In the genomic region with DNA sequence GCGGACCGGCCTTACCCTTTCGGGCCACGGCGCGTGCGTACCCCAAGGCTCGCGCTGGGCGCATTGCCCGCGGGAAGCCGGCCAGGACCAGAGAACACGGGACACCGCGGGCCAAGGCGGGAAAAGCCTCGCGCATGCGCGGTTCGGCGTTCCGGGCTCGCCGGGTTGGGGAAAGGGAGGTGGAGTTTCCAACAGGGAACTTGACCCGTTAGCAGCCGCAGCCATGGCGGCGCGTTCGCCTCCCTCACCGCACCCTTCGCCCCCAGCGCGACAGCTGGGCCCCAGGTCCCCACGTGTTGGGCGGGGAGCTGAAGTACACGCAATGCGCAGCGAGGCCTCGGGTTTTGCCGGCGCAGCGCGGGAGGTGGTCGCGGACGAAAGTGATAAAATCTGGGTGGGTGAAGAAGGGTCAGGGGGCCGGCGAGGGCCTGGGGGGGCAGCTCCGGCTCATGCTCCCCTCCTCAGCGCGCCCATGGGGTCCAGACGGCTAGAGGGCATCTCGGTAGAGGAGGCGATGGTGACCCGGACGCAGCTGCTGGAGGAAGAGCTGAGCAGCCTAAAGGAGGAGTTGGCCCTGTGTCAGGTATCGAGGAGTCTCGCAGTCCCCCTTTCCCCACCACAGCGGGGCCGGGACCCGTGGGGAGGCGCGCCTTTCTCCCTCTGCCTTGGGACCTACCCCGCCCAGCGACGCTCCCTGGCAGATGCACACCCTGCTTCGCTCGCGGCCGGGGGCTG, we compare ENCODE assay signal across 1 cellular context.
TF ChIP-seq lines count a peak whose summit lies in the region.

A gene with protein sequence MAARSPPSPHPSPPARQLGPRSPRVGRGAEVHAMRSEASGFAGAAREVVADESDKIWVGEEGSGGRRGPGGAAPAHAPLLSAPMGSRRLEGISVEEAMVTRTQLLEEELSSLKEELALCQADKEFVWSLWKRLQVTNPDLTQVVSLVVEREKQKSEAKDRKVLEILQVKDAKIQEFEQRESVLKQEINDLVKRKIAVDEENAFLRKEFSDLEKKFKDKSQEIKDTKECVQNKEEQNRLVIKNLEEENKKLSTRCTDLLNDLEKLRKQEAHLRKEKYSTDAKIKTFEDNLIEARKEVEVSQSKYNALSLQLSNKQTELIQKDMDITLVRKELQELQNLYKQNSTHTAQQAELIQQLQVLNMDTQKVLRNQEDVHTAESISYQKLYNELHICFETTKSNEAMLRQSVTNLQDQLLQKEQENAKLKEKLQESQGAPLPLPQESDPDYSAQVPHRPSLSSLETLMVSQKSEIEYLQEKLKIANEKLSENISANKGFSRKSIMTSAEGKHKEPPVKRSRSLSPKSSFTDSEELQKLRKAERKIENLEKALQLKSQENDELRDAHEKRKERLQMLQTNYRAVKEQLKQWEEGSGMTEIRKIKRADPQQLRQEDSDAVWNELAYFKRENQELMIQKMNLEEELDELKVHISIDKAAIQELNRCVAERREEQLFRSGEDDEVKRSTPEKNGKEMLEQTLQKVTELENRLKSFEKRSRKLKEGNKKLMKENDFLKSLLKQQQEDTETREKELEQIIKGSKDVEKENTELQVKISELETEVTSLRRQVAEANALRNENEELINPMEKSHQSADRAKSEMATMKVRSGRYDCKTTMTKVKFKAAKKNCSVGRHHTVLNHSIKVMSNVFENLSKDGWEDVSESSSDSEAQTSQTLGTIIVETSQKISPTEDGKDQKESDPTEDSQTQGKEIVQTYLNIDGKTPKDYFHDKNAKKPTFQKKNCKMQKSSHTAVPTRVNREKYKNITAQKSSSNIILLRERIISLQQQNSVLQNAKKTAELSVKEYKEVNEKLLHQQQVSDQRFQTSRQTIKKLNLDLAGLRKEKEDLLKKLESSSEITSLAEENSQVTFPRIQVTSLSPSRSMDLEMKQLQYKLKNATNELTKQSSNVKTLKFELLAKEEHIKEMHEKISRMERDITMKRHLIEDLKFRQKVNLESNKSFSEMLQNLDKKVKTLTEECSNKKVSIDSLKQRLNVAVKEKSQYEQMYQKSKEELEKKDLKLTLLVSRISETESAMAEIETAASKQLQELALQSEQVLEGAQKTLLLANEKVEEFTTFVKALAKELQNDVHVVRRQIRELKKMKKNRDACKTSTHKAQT (N-terminal part only) (plus strand): TSS at position 198 of the 735 bp plus-strand sequence. CDS start 26 bp downstream, at position 224.

TF ChIP-seq in HEK293, 187 proteins besides CTCF, POLR2A, EP300 and RAD21 (continued from another document and continues in another):
- TF ChIP-seq KLF16 (tag by site-specific recombination; IDR thresholded peaks at IDR 0.05) = peak; percentile 65
- TF ChIP-seq, protein P1, sequence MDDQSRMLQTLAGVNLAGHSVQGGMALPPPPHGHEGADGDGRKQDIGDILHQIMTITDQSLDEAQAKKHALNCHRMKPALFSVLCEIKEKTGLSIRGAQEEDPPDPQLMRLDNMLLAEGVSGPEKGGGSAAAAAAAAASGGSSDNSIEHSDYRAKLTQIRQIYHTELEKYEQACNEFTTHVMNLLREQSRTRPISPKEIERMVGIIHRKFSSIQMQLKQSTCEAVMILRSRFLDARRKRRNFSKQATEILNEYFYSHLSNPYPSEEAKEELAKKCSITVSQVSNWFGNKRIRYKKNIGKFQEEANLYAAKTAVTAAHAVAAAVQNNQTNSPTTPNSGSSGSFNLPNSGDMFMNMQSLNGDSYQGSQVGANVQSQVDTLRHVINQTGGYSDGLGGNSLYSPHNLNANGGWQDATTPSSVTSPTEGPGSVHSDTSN (CRISPR knock-in tag; IDR thresholded peaks at IDR 0.05) = peak; percentile 97
- TF ChIP-seq ZNF621 (tag by site-specific recombination; IDR thresholded peaks at IDR 0.05) = no peak
- TF ChIP-seq, protein P2, sequence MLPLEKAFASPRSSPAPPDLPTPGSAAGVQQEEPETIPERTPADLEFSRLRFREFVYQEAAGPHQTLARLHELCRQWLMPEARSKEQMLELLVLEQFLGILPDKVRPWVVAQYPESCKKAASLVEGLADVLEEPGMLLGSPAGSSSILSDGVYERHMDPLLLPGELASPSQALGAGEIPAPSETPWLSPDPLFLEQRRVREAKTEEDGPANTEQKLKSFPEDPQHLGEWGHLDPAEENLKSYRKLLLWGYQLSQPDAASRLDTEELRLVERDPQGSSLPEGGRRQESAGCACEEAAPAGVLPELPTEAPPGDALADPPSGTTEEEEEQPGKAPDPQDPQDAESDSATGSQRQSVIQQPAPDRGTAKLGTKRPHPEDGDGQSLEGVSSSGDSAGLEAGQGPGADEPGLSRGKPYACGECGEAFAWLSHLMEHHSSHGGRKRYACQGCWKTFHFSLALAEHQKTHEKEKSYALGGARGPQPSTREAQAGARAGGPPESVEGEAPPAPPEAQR (tag by site-specific recombination; IDR thresholded peaks at IDR 0.05) = 0 out of 2 replicates have a peak, but pooled peaks have one; percentile 27
- peak; percentile 97 for TF ChIP-seq ZBTB8A (tag by site-specific recombination; IDR thresholded peaks at IDR 0.05)
- TF ChIP-seq KLF8 (tag by site-specific recombination; IDR thresholded peaks at IDR 0.05) = peak; percentile 77
- TF ChIP-seq HOXD13 (CRISPR knock-in tag; IDR thresholded peaks at IDR 0.05; ENCODE audit: borderline replicate concordance) = 0 out of 2 replicates have a peak, but pooled peaks have one; percentile 26
- TF ChIP-seq, protein P3, sequence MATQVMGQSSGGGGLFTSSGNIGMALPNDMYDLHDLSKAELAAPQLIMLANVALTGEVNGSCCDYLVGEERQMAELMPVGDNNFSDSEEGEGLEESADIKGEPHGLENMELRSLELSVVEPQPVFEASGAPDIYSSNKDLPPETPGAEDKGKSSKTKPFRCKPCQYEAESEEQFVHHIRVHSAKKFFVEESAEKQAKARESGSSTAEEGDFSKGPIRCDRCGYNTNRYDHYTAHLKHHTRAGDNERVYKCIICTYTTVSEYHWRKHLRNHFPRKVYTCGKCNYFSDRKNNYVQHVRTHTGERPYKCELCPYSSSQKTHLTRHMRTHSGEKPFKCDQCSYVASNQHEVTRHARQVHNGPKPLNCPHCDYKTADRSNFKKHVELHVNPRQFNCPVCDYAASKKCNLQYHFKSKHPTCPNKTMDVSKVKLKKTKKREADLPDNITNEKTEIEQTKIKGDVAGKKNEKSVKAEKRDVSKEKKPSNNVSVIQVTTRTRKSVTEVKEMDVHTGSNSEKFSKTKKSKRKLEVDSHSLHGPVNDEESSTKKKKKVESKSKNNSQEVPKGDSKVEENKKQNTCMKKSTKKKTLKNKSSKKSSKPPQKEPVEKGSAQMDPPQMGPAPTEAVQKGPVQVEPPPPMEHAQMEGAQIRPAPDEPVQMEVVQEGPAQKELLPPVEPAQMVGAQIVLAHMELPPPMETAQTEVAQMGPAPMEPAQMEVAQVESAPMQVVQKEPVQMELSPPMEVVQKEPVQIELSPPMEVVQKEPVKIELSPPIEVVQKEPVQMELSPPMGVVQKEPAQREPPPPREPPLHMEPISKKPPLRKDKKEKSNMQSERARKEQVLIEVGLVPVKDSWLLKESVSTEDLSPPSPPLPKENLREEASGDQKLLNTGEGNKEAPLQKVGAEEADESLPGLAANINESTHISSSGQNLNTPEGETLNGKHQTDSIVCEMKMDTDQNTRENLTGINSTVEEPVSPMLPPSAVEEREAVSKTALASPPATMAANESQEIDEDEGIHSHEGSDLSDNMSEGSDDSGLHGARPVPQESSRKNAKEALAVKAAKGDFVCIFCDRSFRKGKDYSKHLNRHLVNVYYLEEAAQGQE (tag by site-specific recombination; IDR thresholded peaks at IDR 0.05) = no peak
- TF ChIP-seq ZNF600 (tag by site-specific recombination; IDR thresholded peaks at IDR 0.05) = no peak
- TF ChIP-seq, protein P4, sequence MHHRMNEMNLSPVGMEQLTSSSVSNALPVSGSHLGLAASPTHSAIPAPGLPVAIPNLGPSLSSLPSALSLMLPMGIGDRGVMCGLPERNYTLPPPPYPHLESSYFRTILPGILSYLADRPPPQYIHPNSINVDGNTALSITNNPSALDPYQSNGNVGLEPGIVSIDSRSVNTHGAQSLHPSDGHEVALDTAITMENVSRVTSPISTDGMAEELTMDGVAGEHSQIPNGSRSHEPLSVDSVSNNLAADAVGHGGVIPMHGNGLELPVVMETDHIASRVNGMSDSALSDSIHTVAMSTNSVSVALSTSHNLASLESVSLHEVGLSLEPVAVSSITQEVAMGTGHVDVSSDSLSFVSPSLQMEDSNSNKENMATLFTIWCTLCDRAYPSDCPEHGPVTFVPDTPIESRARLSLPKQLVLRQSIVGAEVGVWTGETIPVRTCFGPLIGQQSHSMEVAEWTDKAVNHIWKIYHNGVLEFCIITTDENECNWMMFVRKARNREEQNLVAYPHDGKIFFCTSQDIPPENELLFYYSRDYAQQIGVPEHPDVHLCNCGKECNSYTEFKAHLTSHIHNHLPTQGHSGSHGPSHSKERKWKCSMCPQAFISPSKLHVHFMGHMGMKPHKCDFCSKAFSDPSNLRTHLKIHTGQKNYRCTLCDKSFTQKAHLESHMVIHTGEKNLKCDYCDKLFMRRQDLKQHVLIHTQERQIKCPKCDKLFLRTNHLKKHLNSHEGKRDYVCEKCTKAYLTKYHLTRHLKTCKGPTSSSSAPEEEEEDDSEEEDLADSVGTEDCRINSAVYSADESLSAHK (tag by site-specific recombination; IDR thresholded peaks at IDR 0.05) = 0 out of 2 replicates have a peak, but pooled peaks have one; percentile 8
- peak; percentile 34 for TF ChIP-seq ZNF341 (tag by site-specific recombination; IDR thresholded peaks at IDR 0.05; ENCODE audit: low read depth)
- TF ChIP-seq ZNF248 (tag by site-specific recombination; IDR thresholded peaks at IDR 0.05) = no peak
- TF ChIP-seq, protein P5, sequence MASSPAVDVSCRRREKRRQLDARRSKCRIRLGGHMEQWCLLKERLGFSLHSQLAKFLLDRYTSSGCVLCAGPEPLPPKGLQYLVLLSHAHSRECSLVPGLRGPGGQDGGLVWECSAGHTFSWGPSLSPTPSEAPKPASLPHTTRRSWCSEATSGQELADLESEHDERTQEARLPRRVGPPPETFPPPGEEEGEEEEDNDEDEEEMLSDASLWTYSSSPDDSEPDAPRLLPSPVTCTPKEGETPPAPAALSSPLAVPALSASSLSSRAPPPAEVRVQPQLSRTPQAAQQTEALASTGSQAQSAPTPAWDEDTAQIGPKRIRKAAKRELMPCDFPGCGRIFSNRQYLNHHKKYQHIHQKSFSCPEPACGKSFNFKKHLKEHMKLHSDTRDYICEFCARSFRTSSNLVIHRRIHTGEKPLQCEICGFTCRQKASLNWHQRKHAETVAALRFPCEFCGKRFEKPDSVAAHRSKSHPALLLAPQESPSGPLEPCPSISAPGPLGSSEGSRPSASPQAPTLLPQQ (tag by site-specific recombination; IDR thresholded peaks at IDR 0.05) = peak; percentile 87
- TF ChIP-seq ZNF2 (tag by site-specific recombination; IDR thresholded peaks at IDR 0.05) = peak; percentile 64; the same call in 1 of the 2 replicates
- no peak for TF ChIP-seq FEZF1 (tag by site-specific recombination; IDR thresholded peaks at IDR 0.05)
- TF ChIP-seq, protein P6, sequence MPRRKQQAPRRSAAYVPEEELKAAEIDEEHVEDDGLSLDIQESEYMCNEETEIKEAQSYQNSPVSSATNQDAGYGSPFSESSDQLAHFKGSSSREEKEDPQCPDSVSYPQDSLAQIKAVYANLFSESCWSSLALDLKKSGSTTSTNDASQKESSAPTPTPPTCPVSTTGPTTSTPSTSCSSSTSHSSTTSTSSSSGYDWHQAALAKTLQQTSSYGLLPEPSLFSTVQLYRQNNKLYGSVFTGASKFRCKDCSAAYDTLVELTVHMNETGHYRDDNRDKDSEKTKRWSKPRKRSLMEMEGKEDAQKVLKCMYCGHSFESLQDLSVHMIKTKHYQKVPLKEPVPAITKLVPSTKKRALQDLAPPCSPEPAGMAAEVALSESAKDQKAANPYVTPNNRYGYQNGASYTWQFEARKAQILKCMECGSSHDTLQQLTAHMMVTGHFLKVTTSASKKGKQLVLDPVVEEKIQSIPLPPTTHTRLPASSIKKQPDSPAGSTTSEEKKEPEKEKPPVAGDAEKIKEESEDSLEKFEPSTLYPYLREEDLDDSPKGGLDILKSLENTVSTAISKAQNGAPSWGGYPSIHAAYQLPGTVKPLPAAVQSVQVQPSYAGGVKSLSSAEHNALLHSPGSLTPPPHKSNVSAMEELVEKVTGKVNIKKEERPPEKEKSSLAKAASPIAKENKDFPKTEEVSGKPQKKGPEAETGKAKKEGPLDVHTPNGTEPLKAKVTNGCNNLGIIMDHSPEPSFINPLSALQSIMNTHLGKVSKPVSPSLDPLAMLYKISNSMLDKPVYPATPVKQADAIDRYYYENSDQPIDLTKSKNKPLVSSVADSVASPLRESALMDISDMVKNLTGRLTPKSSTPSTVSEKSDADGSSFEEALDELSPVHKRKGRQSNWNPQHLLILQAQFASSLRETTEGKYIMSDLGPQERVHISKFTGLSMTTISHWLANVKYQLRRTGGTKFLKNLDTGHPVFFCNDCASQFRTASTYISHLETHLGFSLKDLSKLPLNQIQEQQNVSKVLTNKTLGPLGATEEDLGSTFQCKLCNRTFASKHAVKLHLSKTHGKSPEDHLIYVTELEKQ (tag by site-specific recombination; IDR thresholded peaks at IDR 0.05; ENCODE audit: borderline replicate concordance) = 0 out of 2 replicates have a peak, but pooled peaks have one; percentile 9
- TF ChIP-seq ZNF366 (tag by site-specific recombination; conservative IDR thresholded peaks at IDR 0.05) = peak; percentile 48; the same call in 1 of the 2 replicates
- TF ChIP-seq ZFP69B (tag by site-specific recombination; IDR thresholded peaks at IDR 0.05) = peak; percentile 78; the same call in 1 of the 2 replicates
- TF ChIP-seq, protein P7, sequence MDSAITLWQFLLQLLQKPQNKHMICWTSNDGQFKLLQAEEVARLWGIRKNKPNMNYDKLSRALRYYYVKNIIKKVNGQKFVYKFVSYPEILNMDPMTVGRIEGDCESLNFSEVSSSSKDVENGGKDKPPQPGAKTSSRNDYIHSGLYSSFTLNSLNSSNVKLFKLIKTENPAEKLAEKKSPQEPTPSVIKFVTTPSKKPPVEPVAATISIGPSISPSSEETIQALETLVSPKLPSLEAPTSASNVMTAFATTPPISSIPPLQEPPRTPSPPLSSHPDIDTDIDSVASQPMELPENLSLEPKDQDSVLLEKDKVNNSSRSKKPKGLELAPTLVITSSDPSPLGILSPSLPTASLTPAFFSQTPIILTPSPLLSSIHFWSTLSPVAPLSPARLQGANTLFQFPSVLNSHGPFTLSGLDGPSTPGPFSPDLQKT (IDR thresholded peaks at IDR 0.05; ENCODE audit: borderline replicate concordance, low read depth, low read length) = no peak
- peak; percentile 73 for TF ChIP-seq IKZF3 (tag by site-specific recombination; IDR thresholded peaks at IDR 0.05)
- TF ChIP-seq, protein P8, sequence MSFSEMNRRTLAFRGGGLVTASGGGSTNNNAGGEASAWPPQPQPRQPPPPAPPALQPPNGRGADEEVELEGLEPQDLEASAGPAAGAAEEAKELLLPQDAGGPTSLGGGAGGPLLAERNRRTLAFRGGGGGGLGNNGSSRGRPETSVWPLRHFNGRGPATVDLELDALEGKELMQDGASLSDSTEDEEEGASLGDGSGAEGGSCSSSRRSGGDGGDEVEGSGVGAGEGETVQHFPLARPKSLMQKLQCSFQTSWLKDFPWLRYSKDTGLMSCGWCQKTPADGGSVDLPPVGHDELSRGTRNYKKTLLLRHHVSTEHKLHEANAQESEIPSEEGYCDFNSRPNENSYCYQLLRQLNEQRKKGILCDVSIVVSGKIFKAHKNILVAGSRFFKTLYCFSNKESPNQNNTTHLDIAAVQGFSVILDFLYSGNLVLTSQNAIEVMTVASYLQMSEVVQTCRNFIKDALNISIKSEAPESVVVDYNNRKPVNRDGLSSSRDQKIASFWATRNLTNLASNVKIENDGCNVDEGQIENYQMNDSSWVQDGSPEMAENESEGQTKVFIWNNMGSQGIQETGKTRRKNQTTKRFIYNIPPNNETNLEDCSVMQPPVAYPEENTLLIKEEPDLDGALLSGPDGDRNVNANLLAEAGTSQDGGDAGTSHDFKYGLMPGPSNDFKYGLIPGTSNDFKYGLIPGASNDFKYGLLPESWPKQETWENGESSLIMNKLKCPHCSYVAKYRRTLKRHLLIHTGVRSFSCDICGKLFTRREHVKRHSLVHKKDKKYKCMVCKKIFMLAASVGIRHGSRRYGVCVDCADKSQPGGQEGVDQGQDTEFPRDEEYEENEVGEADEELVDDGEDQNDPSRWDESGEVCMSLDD (tag by site-specific recombination; IDR thresholded peaks at IDR 0.05) = peak; percentile 83
- TF ChIP-seq ZFP3 (tag by site-specific recombination; IDR thresholded peaks at IDR 0.05; ENCODE audit: low read depth) = no peak
- peak; percentile 23; the same call in 1 of the 2 replicates for TF ChIP-seq ZNF777 (tag by site-specific recombination; IDR thresholded peaks at IDR 0.05; ENCODE audit: borderline replicate concordance)
- no peak for TF ChIP-seq SALL2 (tag by site-specific recombination; IDR thresholded peaks at IDR 0.05; ENCODE audit: borderline replicate concordance)
